In genomic region chr11:105312266-105312665, GRCh38 we compare ENCODE assay signal across 29 cellular contexts.
DNase-seq lines count a peak whose midpoint lies in the region; ATAC-seq and TF ChIP-seq lines count a peak whose summit lies in the region.
"Had no signal": no experiment of that assay in that cellular context is flagged by ENCODE, and none has a peak within 500 bp of the region (broad histone marks: within the 10 kb centered on the region; RNA-seq: fewer than 3 reads in every experiment).

No MANE protein-coding gene starts in this region.

- H3K79me2 ChIP-seq in SK-N-SH (ENCODE audit: insufficient read depth): no peaks in the 10 kb centered on the region

- no peak overlapping the region for H3K4me3 ChIP-seq in SK-N-SH (ENCODE audit: low read depth in 2 of 2, low read length in 1 of 2)
- H3K4me3 ChIP-seq: A549; BLaER1; BLaER1 treated with 17β-estradiol and CSF1 and Interleukin-3, amounts not matched to agents 10 nM and 100 nM had no signal

- CTCF ChIA-PET in SK-N-SH (lab: Yijun Ruan, JAX): interaction anchor here (0.7 kb wide), 1 partner anchor 28 kb away, joined by 3 read pairs; no protein-coding TSS in a partner anchor

- no peak overlapping the region for H3K9ac ChIP-seq in SK-N-SH
- H3K9ac ChIP-seq: BLaER1; BLaER1 treated with 17β-estradiol and CSF1 and Interleukin-3, amounts not matched to agents 10 nM and 100 nM had no signal

- H3K27ac ChIP-seq in SK-N-SH (ENCODE audit: low read depth in 2 of 2, low read length in 1 of 2): no peak overlapping the region
- H3K27ac ChIP-seq: 22Rv1; A549; BLaER1; BLaER1 treated with 17β-estradiol and CSF1 and Interleukin-3, amounts not matched to agents 10 nM and 100 nM; C4-2B had no signal

- TF ChIP-seq RAD21 in SK-N-SH (IDR thresholded peaks at IDR 0.05; ENCODE audit: low read length): no peak

- no peaks in the 10 kb centered on the region for H4K20me1 ChIP-seq in SK-N-SH (ENCODE audit: insufficient read depth)
- H4K20me1 ChIP-seq: BLaER1; BLaER1 treated with 17β-estradiol and CSF1 and Interleukin-3, amounts not matched to agents 10 nM and 100 nM had no signal

- DNase-seq in SK-N-SH: no peak
- DNase-seq: 8988T; ACHN; AML-193; BE2C; C1 segment of cervical spinal cord; Caco-2; Calu3; CD4-positive, alpha-beta memory T cell; CD4-positive, alpha-beta T cell; CD4-positive, CD25-positive, alpha-beta regulatory T cell; CD8-positive, alpha-beta memory T cell; CD8-positive, alpha-beta T cell; COR-L47; DMS 273 treated with DMSO at 0.1 percent for 48 hours; DMS153; DMS53; DMS79; DMS79 treated with DMSO at 0.1 percent for 48 hours; DND-41; EL had no signal

- H2AFZ ChIP-seq in SK-N-SH (ENCODE audit: low read depth): no peak overlapping the region

- no peak for TF ChIP-seq CTCF in SK-N-SH (IDR thresholded peaks at IDR 0.05)

- no peaks in the 10 kb centered on the region for H3K9me3 ChIP-seq in SK-N-SH
- H3K9me3 ChIP-seq: A549; BE2C; BLaER1; BLaER1 treated with 17β-estradiol and CSF1 and Interleukin-3, amounts not matched to agents 10 nM and 100 nM; Caco-2 had no signal

- peak in 1 of 2 experiments; percentile 56; a peak in 1 of 4 replicates for TF ChIP-seq EP300 in SK-N-SH (IDR thresholded peaks at IDR 0.05; ENCODE audit: borderline replicate concordance in 1 of 2, low read depth in 1 of 2, low read length in 1 of 2)

- POLR2A ChIA-PET in SK-N-SH (lab: Yijun Ruan, JAX): no interaction called here

- no peaks in the 10 kb centered on the region for H3K9me2 ChIP-seq in SK-N-SH

- H3F3A ChIP-seq in SK-N-SH (replicated peaks; ENCODE audit: insufficient read depth): no peaks in the 10 kb centered on the region

- 85% methylated on average over 2 of the region's 2 CpGs for WGBS in SK-N-SH (ENCODE audit: low lambda C conversion rate)

- no peaks in the 10 kb centered on the region for H3K4me1 ChIP-seq in SK-N-SH (ENCODE audit: control insufficient read depth in 1 of 2, insufficient read depth in 2 of 2, low read depth in 1 of 2, low read length in 1 of 2)
- H3K4me1 ChIP-seq: A549; BLaER1; BLaER1 treated with 17β-estradiol and CSF1 and Interleukin-3, amounts not matched to agents 10 nM and 100 nM; Caco-2 had no signal

- ATAC-seq in SK-N-SH treated with all-trans-retinoic acid at 6 μM for 48 hours: no peak
- no peak for ATAC-seq in GM21529 (IDR thresholded peaks at IDR 0.05; ENCODE audit: unreplicated experiment)
- ATAC-seq in GM19328 (IDR thresholded peaks at IDR 0.05; ENCODE audit: unreplicated experiment): no peak
- ATAC-seq: A549; CD8-positive, alpha-beta T cell had no signal

- no peak overlapping the region for H3K4me2 ChIP-seq in SK-N-SH
- H3K4me2 ChIP-seq: A549; BLaER1; BLaER1 treated with 17β-estradiol and CSF1 and Interleukin-3, amounts not matched to agents 10 nM and 100 nM had no signal

- H3K27me3 ChIP-seq in SK-N-SH (ENCODE audit: insufficient read depth): no peaks in the 10 kb centered on the region
- H3K27me3 ChIP-seq: BE2C; BLaER1; BLaER1 treated with 17β-estradiol and CSF1 and Interleukin-3, amounts not matched to agents 10 nM and 100 nM had no signal

- H3K36me3 ChIP-seq in SK-N-SH (replicated peaks in 1 of 2; ENCODE audit: control insufficient read depth in 1 of 2, insufficient read depth in 2 of 2, low read length in 1 of 2): no peaks in the 10 kb centered on the region
- H3K36me3 ChIP-seq: BE2C; BLaER1; BLaER1 treated with 17β-estradiol and CSF1 and Interleukin-3, amounts not matched to agents 10 nM and 100 nM had no signal

TF ChIP-seq in SK-N-SH, 30 proteins besides CTCF, POLR2A, EP300 and RAD21:
- TF ChIP-seq SIN3A (IDR thresholded peaks at IDR 0.05; ENCODE audit: borderline replicate concordance, low read depth, low read length) (no peak), RCOR1 (IDR thresholded peaks at IDR 0.05; ENCODE audit: low read length) (peak; percentile 48; the same call in 1 of the 2 replicates), PBX3 (IDR thresholded peaks at IDR 0.05) (no peak)

TF ChIP-seq in SK-N-SH treated with all-trans-retinoic acid at 6 μM for 48 hours, 23 proteins besides CTCF, POLR2A, EP300 and RAD21:
- TF ChIP-seq TCF4 (CRISPR knock-in tag; IDR thresholded peaks at IDR 0.05; ENCODE audit: borderline replicate concordance): peak; percentile 77
- TF ChIP-seq GLIS3 (CRISPR knock-in tag; IDR thresholded peaks at IDR 0.05): no peak
